Comparison of ENCODE assay signal across 18 cellular contexts in the genomic region with DNA sequence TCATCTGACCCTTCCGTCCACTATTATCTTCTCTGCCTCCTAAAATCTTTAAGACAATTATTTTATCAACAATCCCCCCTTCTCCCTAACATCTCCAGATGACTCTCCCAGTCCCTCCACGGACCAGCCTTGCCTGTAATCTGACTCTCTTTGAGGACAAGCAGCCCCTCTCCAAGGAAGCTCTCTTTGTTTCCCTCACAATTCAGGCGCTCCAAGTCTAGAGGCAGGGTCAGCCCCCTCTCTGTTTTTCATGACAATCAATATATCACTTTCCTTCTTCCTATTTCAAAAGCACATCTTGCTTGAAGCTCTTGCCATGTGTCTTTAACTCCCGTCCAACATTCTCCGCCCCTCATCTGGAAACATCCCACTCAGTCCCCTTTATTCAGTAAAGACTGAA.
A peak's percentile ranks its signal among the peaks of the same experiment; 100 is the strongest.
DNase-seq lines count a peak whose midpoint lies in the region; ATAC-seq, FAIRE-seq and TF ChIP-seq lines count a peak whose summit lies in the region.
"Had no signal": no experiment of that assay in that cellular context is flagged by ENCODE, and none has a peak within 500 bp of the region (broad histone marks: within the 10 kb centered on the region; RNA-seq: fewer than 3 reads in every experiment).

No MANE protein-coding gene starts in this region.

- H3K9ac ChIP-seq in H1 (replicated peaks in 1 of 4; ENCODE audit: extremely low read depth in 1 of 4, low read depth in 3 of 4, low read length in 3 of 4): no peak overlapping the region
- H3K9ac ChIP-seq: BLaER1, GM23248 had no signal

- H3K4me2 ChIP-seq in H1 (ENCODE audit: insufficient read depth in 1 of 2, low read depth in 2 of 2, low read length in 2 of 2): peak overlapping the region; percentile 25 to 39; a peak in 3 of 4 replicates
- H3K4me2 ChIP-seq: BLaER1 had no signal

- H2BK15ac ChIP-seq in H1 (ENCODE audit: low read length): no peak overlapping the region

- POLR2A ChIA-PET in H1 (lab: Charles Lee; ENCODE audit: partially characterized antibody): no interaction called here

- no peak overlapping the region for H2BK120ac ChIP-seq in H1 (replicated peaks; ENCODE audit: low read depth, low read length)

- no peak overlapping the region for H3K14ac ChIP-seq in H1 (ENCODE audit: insufficient read length)

- H3K36me3 ChIP-seq in HAP-1 (replicated peaks) (no peaks in the 10 kb centered on the region), H1 (ENCODE audit: control insufficient read depth in 2 of 4, insufficient read depth in 4 of 4, low read length in 3 of 4) (no peaks in the 10 kb centered on the region)
- H3K36me3 ChIP-seq: BLaER1 had no signal

- no peak overlapping the region for H4K8ac ChIP-seq in H1 (ENCODE audit: extremely low read depth, insufficient read depth, low read length)

- H2BK5ac ChIP-seq in H1 (ENCODE audit: low read depth, low read length): no peak overlapping the region

- H4K20me1 ChIP-seq in H1 (replicated peaks in 1 of 2; ENCODE audit: control insufficient read depth in 1 of 2, insufficient read depth in 2 of 2, low read length in 2 of 2): no peaks in the 10 kb centered on the region
- H4K20me1 ChIP-seq: BLaER1 had no signal

- WGBS in H1 (ENCODE audit: extremely low coverage in 1 of 2, insufficient coverage in 1 of 2, insufficient read length in 1 of 2, insufficient replicate concordance in 2 of 2, low coverage in 1 of 2, low lambda C conversion rate in 2 of 2, missing lambda C conversion rate in 1 of 2), 2 experiments: 32 to 100% methylated on average over 1 to 5 of the region's 5 CpGs

- H3K79me1 ChIP-seq in H1 (ENCODE audit: low read depth, low read length): no peaks in the 10 kb centered on the region

- in situ Hi-C loops in HAP-1 (cut with MboI; ENCODE audit: low sequenced_read_pairs): no loop called here

- H2BK12ac ChIP-seq in H1 (ENCODE audit: low read depth, low read length): no peak overlapping the region

- peak; percentile 52 to 55 for DNase-seq in HAP-1 (ENCODE audit: low spot score in 2 of 2)
- DNase-seq in H1 (ENCODE audit: low read depth in 1 of 2, low spot score in 2 of 2): no peak
- DNase-seq in iPS-NIHi7 (ENCODE audit: extremely low spot score): peak; percentile 69
- DNase-seq in posterior vena cava (ENCODE audit: low spot score): peak; percentile 1
- DNase-seq in RKO (ENCODE audit: low spot score): no peak
- DNase-seq: Calu3; CD8-positive, alpha-beta T cell; GM23248; Karpas-422; NCI-H146; NCI-H2029 treated with DMSO at 0.1 percent for 48 hours; NCI-H774; SHP77 had no signal

- H3K18ac ChIP-seq in H1 (ENCODE audit: extremely low read depth, low read length): no peak overlapping the region

- 0 out of 2 replicates have a peak overlapping the region, but pooled peaks have one; percentile 19 for H2AFZ ChIP-seq in H1 (ENCODE audit: low read length)
- H2AFZ ChIP-seq: GM23248 had no signal

- H3K4ac ChIP-seq in H1 (replicated peaks; ENCODE audit: insufficient read length, low read depth, low read length): no peak overlapping the region

- H3K27me3 ChIP-seq in HAP-1 (ENCODE audit: low read depth) (no peaks in the 10 kb centered on the region), H1 (replicated peaks in 1 of 4; ENCODE audit: control insufficient read depth in 3 of 4, extremely low read depth in 1 of 4, insufficient read depth in 3 of 4, low read length in 3 of 4) (no peaks in the 10 kb centered on the region)
- H3K27me3 ChIP-seq: BLaER1 had no signal

- ATAC-seq in HG03108 (IDR thresholded peaks at IDR 0.05; ENCODE audit: unreplicated experiment) (no peak), HG03039 (IDR thresholded peaks at IDR 0.05; ENCODE audit: unreplicated experiment) (no peak)
- ATAC-seq: CD8-positive, alpha-beta T cell had no signal

- FAIRE-seq in H1 (lab: Jason Lieb, UNC): no peak
- FAIRE-seq: GM12891 had no signal

- no peak overlapping the region for H3K27ac ChIP-seq in H1 (ENCODE audit: low read depth, low read length)
- H3K27ac ChIP-seq: BLaER1, GM23248, SK-N-MC had no signal

- H3K23me2 ChIP-seq in H1 (ENCODE audit: low read depth, low read length): no peaks in the 10 kb centered on the region; the same call in 1 of the 2 replicates

- CTCF ChIA-PET in H1 (lab: Charles Lee; ENCODE audit: partially characterized antibody): interaction anchor here (0.6 to 1.5 kb wide), 3 partner anchors 14 to 1426 kb away, joined by 3 to 8 read pairs (median 4); no protein-coding TSS in a partner anchor

- intact Hi-C loops in posterior vena cava (cut with DNase I): no loop called here

- H3K4me1 ChIP-seq in HAP-1: peaks cover 24% of the 10 kb centered on the region
- H3K4me1 ChIP-seq in H1 (replicated peaks in 1 of 4; ENCODE audit: control insufficient read depth in 3 of 4, insufficient read depth in 4 of 4, low read length in 3 of 4): peaks cover 0 to 2% (median under 1%) of the 10 kb centered on the region in 4 experiments; a peak in 2 of 7 replicates
- H3K4me1 ChIP-seq: BLaER1 had no signal

- TF ChIP-seq POLR2A in H1 (IDR thresholded peaks at IDR 0.05; ENCODE audit: control extremely low read depth in 1 of 2, low read depth in 2 of 2, low read length in 2 of 2): no peak

- no peak overlapping the region for H3K56ac ChIP-seq in H1 (replicated peaks; ENCODE audit: insufficient read length, low read depth, low read length)

- no peak overlapping the region for H3K23ac ChIP-seq in H1 (ENCODE audit: insufficient read length)

- H4K5ac ChIP-seq in H1 (ENCODE audit: insufficient read length, low read depth, low read length): no peak overlapping the region

- no peak overlapping the region for H2AK5ac ChIP-seq in H1 (ENCODE audit: low read depth, low read length)

- H3K9me3 ChIP-seq in HAP-1: no peaks in the 10 kb centered on the region
- no peaks in the 10 kb centered on the region for H3K9me3 ChIP-seq in H1 (ENCODE audit: insufficient read depth in 2 of 2, low read depth in 1 of 2, low read length in 1 of 2)

- no peak overlapping the region for H3K4me3 ChIP-seq in HAP-1
- H3K4me3 ChIP-seq in H1 (ENCODE audit: extremely low read depth in 1 of 4, insufficient read depth in 2 of 4, low read depth in 3 of 4, low read length in 4 of 4): no peak overlapping the region; a peak in 1 of 8 replicates
- H3K4me3 ChIP-seq: BLaER1, GM23248, SK-N-MC had no signal

- H2BK20ac ChIP-seq in H1 (ENCODE audit: low read length): no peak overlapping the region

- no peak for TF ChIP-seq EP300 in H1 (IDR thresholded peaks at IDR 0.05; ENCODE audit: borderline replicate concordance in 1 of 2, low read depth in 2 of 2, low read length in 2 of 2)

- TF ChIP-seq RAD21 in H1 (IDR thresholded peaks at IDR 0.05 in 1 of 2, conservative IDR thresholded peaks at IDR 0.05 in 1 of 2; ENCODE audit: low read depth in 2 of 2, low read length in 2 of 2): 0 out of 4 replicates have a peak, but pooled peaks of 1 of the 2 experiments have one; percentile 3

- H3K79me2 ChIP-seq in H1 (ENCODE audit: control insufficient read depth in 1 of 2, insufficient read depth in 2 of 2, low read length in 2 of 2): no peaks in the 10 kb centered on the region

- no peak for TF ChIP-seq CTCF in H1 (IDR thresholded peaks at IDR 0.05; ENCODE audit: control extremely low read depth in 1 of 3, insufficient read depth in 1 of 3, low read depth in 1 of 3, low read length in 3 of 3)

- H4K91ac ChIP-seq in H1 (replicated peaks; ENCODE audit: insufficient read length, low read length): no peak overlapping the region

TF ChIP-seq in H1, 55 proteins besides CTCF, POLR2A, EP300 and RAD21:
- TF ChIP-seq RXRA (IDR thresholded peaks at IDR 0.05; ENCODE audit: insufficient read depth, low read depth, low read length): no peak
- TF ChIP-seq SP4 (IDR thresholded peaks at IDR 0.05; ENCODE audit: low read length): no peak
- no peak for TF ChIP-seq KDM1A (IDR thresholded peaks at IDR 0.05; ENCODE audit: borderline replicate concordance, low read length)
- no peak for TF ChIP-seq USF2 (IDR thresholded peaks at IDR 0.05; ENCODE audit: low read length)

Comparison
In these comparisons a context has a peak if more than half of its experiments do, and no peak if none do; other contexts are left out.
1. DNase-seq: peak in HAP-1 (2 of 2), iPS-NIHi7 (single experiment) and posterior vena cava (single experiment); none in H1 (0 of 2) and RKO (single experiment).